In the genomic region with DNA sequence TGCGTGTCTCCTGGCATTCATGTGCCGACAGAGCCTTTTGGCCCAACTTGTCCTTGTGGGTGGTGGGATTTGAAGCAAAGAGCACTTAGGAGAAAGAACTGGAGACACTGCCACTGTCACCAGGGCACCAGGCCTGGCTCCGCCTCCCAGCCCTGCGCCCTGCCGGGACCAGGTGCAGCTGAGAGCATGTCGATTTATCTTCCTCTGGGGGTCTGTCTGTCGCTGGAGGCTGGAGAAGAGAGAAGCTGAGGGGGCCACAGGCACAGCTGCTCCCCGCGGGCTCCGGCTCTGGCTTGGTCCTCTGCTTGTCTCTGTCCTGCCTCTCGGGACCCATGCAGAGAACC, we compare ENCODE assay signal across 19 cellular contexts. TPM values are rescaled to one million over a fixed set of nuclear protein-coding genes. Genes with fewer than 3 reads are reported as not detected.
A peak's percentile ranks its signal among the peaks of the same experiment; 100 is the strongest.
DNase-seq lines count a peak whose midpoint lies in the region; ATAC-seq and TF ChIP-seq lines count a peak whose summit lies in the region.
"Had no signal": no experiment of that assay in that cellular context is flagged by ENCODE, and none has a peak within 500 bp of the region (broad histone marks: within the 10 kb centered on the region; RNA-seq: fewer than 3 reads in every experiment).

No MANE protein-coding gene starts in this region.

- H3K9me3 ChIP-seq in T-helper 17 cell (ENCODE audit: control insufficient read depth, low read length, poor library complexity, severe bottlenecking) (no peaks in the 10 kb centered on the region), mesenchymal stem cell (ENCODE audit: control insufficient read depth, low read length) (no peaks in the 10 kb centered on the region), psoas muscle (no peaks in the 10 kb centered on the region)
- H3K9me3 ChIP-seq: BLaER1 had no signal

- H3K4me1 ChIP-seq in mesenchymal stem cell (ENCODE audit: control insufficient read depth, insufficient read depth, low read depth, low read length): peaks cover 2% of the 10 kb centered on the region
- H3K4me1 ChIP-seq in psoas muscle: peaks cover 66% of the 10 kb centered on the region
- H3K4me1 ChIP-seq: BLaER1 had no signal

- H3K18ac ChIP-seq in mesenchymal stem cell (ENCODE audit: low read depth in 1 of 2, low read length in 2 of 2): no peak overlapping the region

- H4K91ac ChIP-seq in mesenchymal stem cell (ENCODE audit: low read length): no peak overlapping the region

- H3K36me3 ChIP-seq in mesenchymal stem cell (ENCODE audit: control insufficient read depth in 1 of 2, insufficient read depth in 2 of 2, low read depth in 1 of 2, low read length in 2 of 2) (peaks cover 86 to 97% of the 10 kb centered on the region in 2 experiments), psoas muscle (ENCODE audit: insufficient read depth in 1 of 2, low read depth in 1 of 2) (peaks cover 9 to 91% of the 10 kb centered on the region in 2 donors)

- peaks cover 2% of the 10 kb centered on the region for H3K36me3 Mint-ChIP-seq in T-helper 17 cell (ENCODE audit: low read depth)
- peaks cover 4 to 89% (median 40%) of the 10 kb centered on the region in 3 donors for H3K36me3 Mint-ChIP-seq in naive thymus-derived CD8-positive, alpha-beta T cell

- peaks cover 3% of the 10 kb centered on the region for H3K4me1 Mint-ChIP-seq in T-helper 17 cell
- peaks cover 2 to 13% (median 7%) of the 10 kb centered on the region in 4 donors for H3K4me1 Mint-ChIP-seq in naive thymus-derived CD8-positive, alpha-beta T cell
- H3K4me1 Mint-ChIP-seq: CD14-positive monocyte, H9 had no signal

- no peak overlapping the region for H2AK5ac ChIP-seq in mesenchymal stem cell (ENCODE audit: low read length, severe bottlenecking)

- no peak overlapping the region for H3K23ac ChIP-seq in mesenchymal stem cell (ENCODE audit: low read length in 2 of 2)

- H2BK15ac ChIP-seq in mesenchymal stem cell (ENCODE audit: low read depth, poor library complexity, severe bottlenecking): no peak overlapping the region

- H3K27me3 Mint-ChIP-seq in T-helper 17 cell: no peaks in the 10 kb centered on the region
- H3K27me3 Mint-ChIP-seq in naive thymus-derived CD8-positive, alpha-beta T cell: no peaks in the 10 kb centered on the region
- H3K27me3 Mint-ChIP-seq: B cell; CD4-positive, alpha-beta T cell; CD8-positive, alpha-beta memory T cell had no signal

- no peak overlapping the region for H2AFZ ChIP-seq in mesenchymal stem cell (ENCODE audit: low read depth, low read length)
- H2AFZ ChIP-seq: GM23248 had no signal

- H3K27ac Mint-ChIP-seq in T-helper 17 cell: peak overlapping the region; percentile 2
- no peak overlapping the region for H3K27ac Mint-ChIP-seq in naive thymus-derived CD8-positive, alpha-beta T cell
- H3K27ac Mint-ChIP-seq: B cell; CD14-positive monocyte; CD4-positive, alpha-beta T cell; H9 had no signal

- no peaks in the 10 kb centered on the region for H3K9me3 Mint-ChIP-seq in naive thymus-derived CD8-positive, alpha-beta T cell
- H3K9me3 Mint-ChIP-seq: CD4-positive, alpha-beta T cell; CD8-positive, alpha-beta memory T cell; H9 had no signal

- DNase-seq in T-helper 17 cell (no peak), mesenchymal stem cell (no peak), psoas muscle (peak in 1 of 2 donors; percentile 45), OCI-M1 (lab: John Stamatoyannopoulos, UW) (no peak), foreskin fibroblast (no peak)
- DNase-seq in activated CD4-positive, CD25-positive, alpha-beta regulatory T cell (lab: John Stamatoyannopoulos, UW): no peak
- DNase-seq in naive thymus-derived CD8-positive, alpha-beta T cell: no peak
- DNase-seq: CD4-positive, alpha-beta T cell; CD8-positive, alpha-beta memory T cell; DMS79 treated with DMSO at 0.1 percent for 48 hours; GF-D8; GM23248; H9 had no signal

- no peak for ATAC-seq in T-helper 17 cell
- no peak for ATAC-seq in psoas muscle
- ATAC-seq in naive thymus-derived CD8-positive, alpha-beta T cell: no peak
- ATAC-seq: HCT116 had no signal

- TF ChIP-seq CTCF in C4-2B (conservative IDR thresholded peaks at IDR 0.05): no peak
- no peak for TF ChIP-seq CTCF in psoas muscle (IDR thresholded peaks at IDR 0.05)
- no peak for TF ChIP-seq CTCF in foreskin fibroblast (IDR thresholded peaks at IDR 0.05; ENCODE audit: low read depth, low read length)

- WGBS in mesenchymal stem cell: 98% methylated on average over 11 of the region's 11 CpGs
- 68 to 85% (median 69%) methylated on average over 9 to 11 of the region's 11 CpGs for WGBS in psoas muscle, 3 donors

- H3K79me1 ChIP-seq in mesenchymal stem cell (replicated peaks; ENCODE audit: low read length, poor library complexity, severe bottlenecking): peaks cover 37% of the 10 kb centered on the region

- H3K4me3 Mint-ChIP-seq in T-helper 17 cell: no peak overlapping the region
- no peak overlapping the region for H3K4me3 Mint-ChIP-seq in naive thymus-derived CD8-positive, alpha-beta T cell
- H3K4me3 Mint-ChIP-seq: B cell; CD14-positive monocyte; CD4-positive, alpha-beta T cell; CD8-positive, alpha-beta memory T cell; H9 had no signal

- peak overlapping the region; percentile 36 for H2BK5ac ChIP-seq in mesenchymal stem cell (ENCODE audit: low read depth, low read length, poor library complexity, severe bottlenecking)

- H3K27me3 ChIP-seq in mesenchymal stem cell (ENCODE audit: control insufficient read depth in 1 of 2, insufficient read depth in 1 of 2, low read length in 2 of 2) (no peaks in the 10 kb centered on the region), psoas muscle (ENCODE audit: insufficient read depth in 3 of 3, low read length in 2 of 3) (no peaks in the 10 kb centered on the region)
- H3K27me3 ChIP-seq: BLaER1 had no signal

- H2BK120ac ChIP-seq in mesenchymal stem cell (ENCODE audit: low read depth, low read length): no peak overlapping the region

- intact Hi-C loops in psoas muscle (cut with DNase I): no loop called here

- H3K4me3 ChIP-seq in mesenchymal stem cell (ENCODE audit: insufficient read depth in 1 of 2, low read depth in 1 of 2, low read length in 2 of 2) (no peak overlapping the region), psoas muscle (peak overlapping the region; percentile 77), foreskin fibroblast (ENCODE audit: low read depth in 1 of 2, low read length in 2 of 2) (no peak overlapping the region)
- H3K4me3 ChIP-seq: BLaER1, GM23248 had no signal

- peak overlapping the region; percentile 31; the same call in 1 of the 2 replicates for H3K27ac ChIP-seq in C4-2B
- H3K27ac ChIP-seq in mesenchymal stem cell (ENCODE audit: low read length, poor library complexity, severe bottlenecking): no peak overlapping the region
- peak overlapping the region; percentile 95 for H3K27ac ChIP-seq in psoas muscle
- H3K27ac ChIP-seq: 22Rv1, BLaER1, GM23248 had no signal

- no peak overlapping the region for H3K9ac ChIP-seq in mesenchymal stem cell (ENCODE audit: low read length)
- H3K9ac ChIP-seq: BLaER1, GM23248 had no signal

- no peak overlapping the region for H3K4ac ChIP-seq in mesenchymal stem cell (ENCODE audit: low read depth in 1 of 2, low read length in 2 of 2)

- no peak overlapping the region for H4K8ac ChIP-seq in mesenchymal stem cell (ENCODE audit: low read length)

- H3K14ac ChIP-seq in mesenchymal stem cell (ENCODE audit: low read length in 2 of 2): no peak overlapping the region

- H2BK12ac ChIP-seq in mesenchymal stem cell (ENCODE audit: low read length in 2 of 2): no peak overlapping the region

- no peak overlapping the region for H3K4me2 ChIP-seq in mesenchymal stem cell (ENCODE audit: low read length, poor library complexity, severe bottlenecking)
- H3K4me2 ChIP-seq: BLaER1 had no signal

- POLR2A ChIA-PET in naive thymus-derived CD8-positive, alpha-beta T cell (lab: Charles Lee): no interaction called here

RNA-seq across cellular contexts. Expression of gene PCNT, which starts 28.2 kb away (rescaled TPM):
- total RNA-seq in T-helper 17 cell: 10 to 100 TPM; 53.5 to 59.5 TPM
- 6.7 TPM for polyA plus RNA-seq in mesenchymal stem cell (2013, experiment 1 of 2)
- polyA plus RNA-seq in mesenchymal stem cell (2013, experiment 2 of 2): 5.3 TPM
- 100 to 1,000 TPM in 3 of 4 donors, 10 to 100 TPM in 1; 99.4 to 642 (median 295) TPM for total RNA-seq in psoas muscle
- polyA plus RNA-seq in psoas muscle: 100 to 1,000 TPM; 118 to 294 (median 248) TPM
- total RNA-seq in naive thymus-derived CD8-positive, alpha-beta T cell: 10 to 100 TPM; 80.0 to 86.2 TPM
- polyA plus RNA-seq in naive thymus-derived CD8-positive, alpha-beta T cell: 10 to 100 TPM; 17.2 to 37.4 (median 19.9) TPM

RNA-seq across cellular contexts. Expression of gene C21orf58, which starts 28.5 kb away (rescaled TPM):
- total RNA-seq in T-helper 17 cell (1 to 10 TPM; 3.2 to 5.9 TPM), psoas muscle (1 to 10 TPM in 3 of 4 donors, under 1 TPM in 1; 0.49 to 3.0 (median 1.1) TPM)
- polyA plus RNA-seq in mesenchymal stem cell (2013, experiment 1 of 2): 2.0 TPM
- polyA plus RNA-seq in mesenchymal stem cell (2013, experiment 2 of 2): 1.7 TPM
- polyA plus RNA-seq in psoas muscle: 1 to 10 TPM in 1 of 3 donors, under 1 TPM in 2; 0.38 to 2.3 (median 0.47) TPM
- 1 to 10 TPM; 6.4 to 7.3 TPM for total RNA-seq in naive thymus-derived CD8-positive, alpha-beta T cell
- 1 to 10 TPM in 1 of 3 donors, under 1 TPM in 2; 0.44 to 1.2 (median 0.51) TPM for polyA plus RNA-seq in naive thymus-derived CD8-positive, alpha-beta T cell
